24 cellular contexts compared by ENCODE assay signal in the genomic region with DNA sequence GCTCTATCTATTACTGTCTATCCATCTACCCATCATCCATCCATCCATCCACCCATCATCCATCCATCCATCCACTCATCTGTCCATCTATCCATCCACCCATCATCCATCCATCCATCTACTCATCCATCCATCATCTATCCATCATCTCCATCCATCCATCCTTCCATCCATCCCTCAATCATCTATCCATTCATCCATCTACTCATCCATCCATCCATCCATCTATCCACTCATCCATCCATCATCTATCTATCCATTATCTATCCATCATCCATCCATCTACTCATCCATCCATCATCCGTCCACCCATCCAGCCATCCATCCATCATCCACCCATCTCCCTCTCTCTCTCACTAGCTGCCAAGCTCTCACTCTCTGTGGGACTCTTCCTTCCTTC.
"Had no signal": no experiment of that assay in that cellular context is flagged by ENCODE, and none has a peak within 500 bp of the region (broad histone marks: within the 10 kb centered on the region; RNA-seq: fewer than 3 reads in every experiment).

No MANE protein-coding gene starts in this region.

- H3K9me3 Mint-ChIP-seq: activated CD4-positive, alpha-beta memory T cell treated with anti-CD3 and anti-CD28 coated beads, Interleukin-2, amount 10 ng/mL, durations not matched to agents 7 days and 5 days; activated CD4-positive, alpha-beta T cell treated with anti-CD3 and anti-CD28 coated beads, Interleukin-2, amount 10 ng/mL, durations not matched to agents 24 days and 14 days; dendritic cell treated with granulocyte-macrophage colony-stimulating factor and Interleukin-4, amounts not matched to agents 40 ng/mL and 50 ng/mL, for 4 days; endodermal cell; natural killer cell treated with Interleukin-12 subunit alpha and Interleukin-12 subunit beta and Interleukin-15 and Interleukin-18, amount 100 ng/mL, for 72 hours; T-helper 1 cell treated with Interleukin-12 subunit alpha and Interleukin-12 subunit beta and Interleukin-4 antibody, amounts not matched to agents 30 μg/mL and 1 μg/mL, for 36 hours had no signal

- H3K27ac ChIP-seq: esophagus muscularis mucosa, stomach, thyroid gland, upper lobe of right lung, WERI-Rb-1 had no signal

- ATAC-seq: activated CD8-positive, alpha-beta memory T cell treated with anti-CD3 and anti-CD28 coated beads, Interleukin-2, amount 10 ng/mL, durations not matched to agents 7 days and 5 days; left ventricle myocardium superior; mucosa of descending colon; right cardiac atrium; upper lobe of right lung had no signal

- H3K9me3 ChIP-seq: esophagus muscularis mucosa, mucosa of descending colon, stomach, thyroid gland, upper lobe of right lung had no signal

- H3K27ac Mint-ChIP-seq: activated CD4-positive, alpha-beta memory T cell treated with anti-CD3 and anti-CD28 coated beads, Interleukin-2, amount 10 ng/mL, durations not matched to agents 7 days and 5 days; activated CD4-positive, alpha-beta T cell treated with anti-CD3 and anti-CD28 coated beads, Interleukin-2, amount 10 ng/mL, durations not matched to agents 24 days and 14 days; activated CD8-positive, alpha-beta memory T cell treated with anti-CD3 and anti-CD28 coated beads, Interleukin-2, amount 10 ng/mL, durations not matched to agents 7 days and 5 days; dendritic cell treated with granulocyte-macrophage colony-stimulating factor and Interleukin-4, amounts not matched to agents 40 ng/mL and 50 ng/mL, for 4 days; endodermal cell; natural killer cell treated with Interleukin-12 subunit alpha and Interleukin-12 subunit beta and Interleukin-15 and Interleukin-18, amount 100 ng/mL, for 72 hours; T-helper 1 cell treated with Interleukin-12 subunit alpha and Interleukin-12 subunit beta and Interleukin-4 antibody, amounts not matched to agents 30 μg/mL and 1 μg/mL, for 36 hours had no signal

- FAIRE-seq: islet of Langerhans had no signal

- H3K4me1 Mint-ChIP-seq: activated CD8-positive, alpha-beta memory T cell treated with anti-CD3 and anti-CD28 coated beads, Interleukin-2, amount 10 ng/mL, durations not matched to agents 7 days and 5 days; endodermal cell had no signal

- DNase-seq: activated CD4-positive, alpha-beta memory T cell treated with anti-CD3 and anti-CD28 coated beads, Interleukin-2, amount 10 ng/mL, durations not matched to agents 7 days and 5 days; activated CD4-positive, alpha-beta T cell treated with anti-CD3 and anti-CD28 coated beads, Interleukin-2, amount 10 ng/mL, durations not matched to agents 24 days and 14 days; activated CD4-positive, CD25-positive, alpha-beta regulatory T cell treated with anti-CD3 and anti-CD28 coated beads, Interleukin-2, amount 50 U/mL, for 72 hours; activated CD8-positive, alpha-beta memory T cell treated with anti-CD3 and anti-CD28 coated beads, Interleukin-2, amount 10 ng/mL, durations not matched to agents 7 days and 5 days; activated naive CD4-positive, alpha-beta T cell; activated T-cell treated with anti-CD3 and anti-CD28 coated beads, Interleukin-2, amount 50 U/mL, for 48 hours; central memory CD4-positive, alpha-beta T cell; endodermal cell; foreskin melanocyte; left ventricle myocardium superior; mucosa of descending colon; stimulated activated CD4-positive, alpha-beta T cell treated with anti-CD3 and anti-CD28 coated beads, Interleukin-4, amount 100 ng/mL, for 1 hour; stomach; SW 1271; T1000; thyroid gland; upper lobe of right lung; WERI-Rb-1 had no signal

- H3K4me3 Mint-ChIP-seq: activated CD4-positive, alpha-beta memory T cell treated with anti-CD3 and anti-CD28 coated beads, Interleukin-2, amount 10 ng/mL, durations not matched to agents 7 days and 5 days; activated CD4-positive, alpha-beta T cell treated with anti-CD3 and anti-CD28 coated beads, Interleukin-2, amount 10 ng/mL, durations not matched to agents 24 days and 14 days; activated CD8-positive, alpha-beta memory T cell treated with anti-CD3 and anti-CD28 coated beads, Interleukin-2, amount 10 ng/mL, durations not matched to agents 7 days and 5 days; dendritic cell treated with granulocyte-macrophage colony-stimulating factor and Interleukin-4, amounts not matched to agents 40 ng/mL and 50 ng/mL, for 4 days; endodermal cell; natural killer cell treated with Interleukin-12 subunit alpha and Interleukin-12 subunit beta and Interleukin-15 and Interleukin-18, amount 100 ng/mL, for 72 hours; T-helper 1 cell treated with Interleukin-12 subunit alpha and Interleukin-12 subunit beta and Interleukin-4 antibody, amounts not matched to agents 30 μg/mL and 1 μg/mL, for 36 hours had no signal

- H3K27me3 Mint-ChIP-seq: activated CD4-positive, alpha-beta memory T cell treated with anti-CD3 and anti-CD28 coated beads, Interleukin-2, amount 10 ng/mL, durations not matched to agents 7 days and 5 days; activated CD4-positive, alpha-beta T cell treated with anti-CD3 and anti-CD28 coated beads, Interleukin-2, amount 10 ng/mL, durations not matched to agents 24 days and 14 days; activated CD8-positive, alpha-beta memory T cell treated with anti-CD3 and anti-CD28 coated beads, Interleukin-2, amount 10 ng/mL, durations not matched to agents 7 days and 5 days; dendritic cell treated with granulocyte-macrophage colony-stimulating factor and Interleukin-4, amounts not matched to agents 40 ng/mL and 50 ng/mL, for 4 days; natural killer cell treated with Interleukin-12 subunit alpha and Interleukin-12 subunit beta and Interleukin-15 and Interleukin-18, amount 100 ng/mL, for 72 hours had no signal

- H3K27me3 ChIP-seq: esophagus muscularis mucosa, stomach, thyroid gland, upper lobe of right lung had no signal

- H3K4me3 ChIP-seq: esophagus muscularis mucosa, mucosa of descending colon, stomach, thyroid gland, upper lobe of right lung had no signal

- H3K4me1 ChIP-seq: esophagus muscularis mucosa, stomach, thyroid gland, upper lobe of right lung had no signal
